ENCODE assay signal across 2 cellular contexts in genomic region chr3:169199283-169199682, GRCh38.
TF ChIP-seq lines count a peak whose summit lies in the region.

No MANE protein-coding gene starts in this region.

TF ChIP-seq in GM23338, 12 proteins besides CTCF, POLR2A, EP300 and RAD21 (continued from another document):
- TF ChIP-seq REST (IDR thresholded peaks at IDR 0.05; ENCODE audit: unreplicated experiment), result no peak
- TF ChIP-seq STAT1 (IDR thresholded peaks at IDR 0.05; ENCODE audit: unreplicated experiment), result no peak
- TF ChIP-seq, protein P1, sequence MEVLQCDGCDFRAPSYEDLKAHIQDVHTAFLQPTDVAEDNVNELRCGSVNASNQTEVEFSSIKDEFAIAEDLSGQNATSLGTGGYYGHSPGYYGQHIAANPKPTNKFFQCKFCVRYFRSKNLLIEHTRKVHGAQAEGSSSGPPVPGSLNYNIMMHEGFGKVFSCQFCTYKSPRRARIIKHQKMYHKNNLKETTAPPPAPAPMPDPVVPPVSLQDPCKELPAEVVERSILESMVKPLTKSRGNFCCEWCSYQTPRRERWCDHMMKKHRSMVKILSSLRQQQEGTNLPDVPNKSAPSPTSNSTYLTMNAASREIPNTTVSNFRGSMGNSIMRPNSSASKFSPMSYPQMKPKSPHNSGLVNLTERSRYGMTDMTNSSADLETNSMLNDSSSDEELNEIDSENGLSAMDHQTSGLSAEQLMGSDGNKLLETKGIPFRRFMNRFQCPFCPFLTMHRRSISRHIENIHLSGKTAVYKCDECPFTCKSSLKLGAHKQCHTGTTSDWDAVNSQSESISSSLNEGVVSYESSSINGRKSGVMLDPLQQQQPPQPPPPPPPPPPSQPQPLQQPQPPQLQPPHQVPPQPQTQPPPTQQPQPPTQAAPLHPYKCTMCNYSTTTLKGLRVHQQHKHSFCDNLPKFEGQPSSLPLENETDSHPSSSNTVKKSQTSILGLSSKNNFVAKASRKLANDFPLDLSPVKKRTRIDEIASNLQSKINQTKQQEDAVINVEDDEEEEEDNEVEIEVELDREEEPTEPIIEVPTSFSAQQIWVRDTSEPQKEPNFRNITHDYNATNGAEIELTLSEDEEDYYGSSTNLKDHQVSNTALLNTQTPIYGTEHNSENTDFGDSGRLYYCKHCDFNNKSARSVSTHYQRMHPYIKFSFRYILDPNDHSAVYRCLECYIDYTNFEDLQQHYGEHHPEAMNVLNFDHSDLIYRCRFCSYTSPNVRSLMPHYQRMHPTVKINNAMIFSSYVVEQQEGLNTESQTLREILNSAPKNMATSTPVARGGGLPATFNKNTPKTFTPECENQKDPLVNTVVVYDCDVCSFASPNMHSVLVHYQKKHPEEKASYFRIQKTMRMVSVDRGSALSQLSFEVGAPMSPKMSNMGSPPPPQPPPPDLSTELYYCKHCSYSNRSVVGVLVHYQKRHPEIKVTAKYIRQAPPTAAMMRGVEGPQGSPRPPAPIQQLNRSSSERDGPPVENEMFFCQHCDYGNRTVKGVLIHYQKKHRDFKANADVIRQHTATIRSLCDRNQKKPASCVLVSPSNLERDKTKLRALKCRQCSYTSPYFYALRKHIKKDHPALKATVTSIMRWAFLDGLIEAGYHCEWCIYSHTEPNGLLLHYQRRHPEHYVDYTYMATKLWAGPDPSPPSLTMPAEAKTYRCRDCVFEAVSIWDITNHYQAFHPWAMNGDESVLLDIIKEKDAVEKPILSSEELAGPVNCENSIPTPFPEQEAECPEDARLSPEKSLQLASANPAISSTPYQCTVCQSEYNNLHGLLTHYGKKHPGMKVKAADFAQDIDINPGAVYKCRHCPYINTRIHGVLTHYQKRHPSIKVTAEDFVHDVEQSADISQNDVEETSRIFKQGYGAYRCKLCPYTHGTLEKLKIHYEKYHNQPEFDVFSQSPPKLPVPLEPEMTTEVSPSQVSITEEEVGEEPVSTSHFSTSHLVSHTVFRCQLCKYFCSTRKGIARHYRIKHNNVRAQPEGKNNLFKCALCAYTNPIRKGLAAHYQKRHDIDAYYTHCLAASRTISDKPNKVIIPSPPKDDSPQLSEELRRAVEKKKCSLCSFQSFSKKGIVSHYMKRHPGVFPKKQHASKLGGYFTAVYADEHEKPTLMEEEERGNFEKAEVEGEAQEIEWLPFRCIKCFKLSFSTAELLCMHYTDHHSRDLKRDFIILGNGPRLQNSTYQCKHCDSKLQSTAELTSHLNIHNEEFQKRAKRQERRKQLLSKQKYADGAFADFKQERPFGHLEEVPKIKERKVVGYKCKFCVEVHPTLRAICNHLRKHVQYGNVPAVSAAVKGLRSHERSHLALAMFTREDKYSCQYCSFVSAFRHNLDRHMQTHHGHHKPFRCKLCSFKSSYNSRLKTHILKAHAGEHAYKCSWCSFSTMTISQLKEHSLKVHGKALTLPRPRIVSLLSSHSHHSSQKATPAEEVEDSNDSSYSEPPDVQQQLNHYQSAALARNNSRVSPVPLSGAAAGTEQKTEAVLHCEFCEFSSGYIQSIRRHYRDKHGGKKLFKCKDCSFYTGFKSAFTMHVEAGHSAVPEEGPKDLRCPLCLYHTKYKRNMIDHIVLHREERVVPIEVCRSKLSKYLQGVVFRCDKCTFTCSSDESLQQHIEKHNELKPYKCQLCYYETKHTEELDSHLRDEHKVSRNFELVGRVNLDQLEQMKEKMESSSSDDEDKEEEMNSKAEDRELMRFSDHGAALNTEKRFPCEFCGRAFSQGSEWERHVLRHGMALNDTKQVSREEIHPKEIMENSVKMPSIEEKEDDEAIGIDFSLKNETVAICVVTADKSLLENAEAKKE (CRISPR knock-in tag; IDR thresholded peaks at IDR 0.05), result no peak
- TF ChIP-seq EZH2phosphoT487 (IDR thresholded peaks at IDR 0.05; ENCODE audit: unreplicated experiment), result no peak
- TF ChIP-seq EZH2 (IDR thresholded peaks at IDR 0.05; ENCODE audit: low read depth, unreplicated experiment), result no peak
- no peak for TF ChIP-seq ETS1 (IDR thresholded peaks at IDR 0.05)

TF ChIP-seq in K562, 482 proteins besides CTCF, POLR2A, EP300 and RAD21 (continued from another document):
- TF ChIP-seq, protein P2, sequence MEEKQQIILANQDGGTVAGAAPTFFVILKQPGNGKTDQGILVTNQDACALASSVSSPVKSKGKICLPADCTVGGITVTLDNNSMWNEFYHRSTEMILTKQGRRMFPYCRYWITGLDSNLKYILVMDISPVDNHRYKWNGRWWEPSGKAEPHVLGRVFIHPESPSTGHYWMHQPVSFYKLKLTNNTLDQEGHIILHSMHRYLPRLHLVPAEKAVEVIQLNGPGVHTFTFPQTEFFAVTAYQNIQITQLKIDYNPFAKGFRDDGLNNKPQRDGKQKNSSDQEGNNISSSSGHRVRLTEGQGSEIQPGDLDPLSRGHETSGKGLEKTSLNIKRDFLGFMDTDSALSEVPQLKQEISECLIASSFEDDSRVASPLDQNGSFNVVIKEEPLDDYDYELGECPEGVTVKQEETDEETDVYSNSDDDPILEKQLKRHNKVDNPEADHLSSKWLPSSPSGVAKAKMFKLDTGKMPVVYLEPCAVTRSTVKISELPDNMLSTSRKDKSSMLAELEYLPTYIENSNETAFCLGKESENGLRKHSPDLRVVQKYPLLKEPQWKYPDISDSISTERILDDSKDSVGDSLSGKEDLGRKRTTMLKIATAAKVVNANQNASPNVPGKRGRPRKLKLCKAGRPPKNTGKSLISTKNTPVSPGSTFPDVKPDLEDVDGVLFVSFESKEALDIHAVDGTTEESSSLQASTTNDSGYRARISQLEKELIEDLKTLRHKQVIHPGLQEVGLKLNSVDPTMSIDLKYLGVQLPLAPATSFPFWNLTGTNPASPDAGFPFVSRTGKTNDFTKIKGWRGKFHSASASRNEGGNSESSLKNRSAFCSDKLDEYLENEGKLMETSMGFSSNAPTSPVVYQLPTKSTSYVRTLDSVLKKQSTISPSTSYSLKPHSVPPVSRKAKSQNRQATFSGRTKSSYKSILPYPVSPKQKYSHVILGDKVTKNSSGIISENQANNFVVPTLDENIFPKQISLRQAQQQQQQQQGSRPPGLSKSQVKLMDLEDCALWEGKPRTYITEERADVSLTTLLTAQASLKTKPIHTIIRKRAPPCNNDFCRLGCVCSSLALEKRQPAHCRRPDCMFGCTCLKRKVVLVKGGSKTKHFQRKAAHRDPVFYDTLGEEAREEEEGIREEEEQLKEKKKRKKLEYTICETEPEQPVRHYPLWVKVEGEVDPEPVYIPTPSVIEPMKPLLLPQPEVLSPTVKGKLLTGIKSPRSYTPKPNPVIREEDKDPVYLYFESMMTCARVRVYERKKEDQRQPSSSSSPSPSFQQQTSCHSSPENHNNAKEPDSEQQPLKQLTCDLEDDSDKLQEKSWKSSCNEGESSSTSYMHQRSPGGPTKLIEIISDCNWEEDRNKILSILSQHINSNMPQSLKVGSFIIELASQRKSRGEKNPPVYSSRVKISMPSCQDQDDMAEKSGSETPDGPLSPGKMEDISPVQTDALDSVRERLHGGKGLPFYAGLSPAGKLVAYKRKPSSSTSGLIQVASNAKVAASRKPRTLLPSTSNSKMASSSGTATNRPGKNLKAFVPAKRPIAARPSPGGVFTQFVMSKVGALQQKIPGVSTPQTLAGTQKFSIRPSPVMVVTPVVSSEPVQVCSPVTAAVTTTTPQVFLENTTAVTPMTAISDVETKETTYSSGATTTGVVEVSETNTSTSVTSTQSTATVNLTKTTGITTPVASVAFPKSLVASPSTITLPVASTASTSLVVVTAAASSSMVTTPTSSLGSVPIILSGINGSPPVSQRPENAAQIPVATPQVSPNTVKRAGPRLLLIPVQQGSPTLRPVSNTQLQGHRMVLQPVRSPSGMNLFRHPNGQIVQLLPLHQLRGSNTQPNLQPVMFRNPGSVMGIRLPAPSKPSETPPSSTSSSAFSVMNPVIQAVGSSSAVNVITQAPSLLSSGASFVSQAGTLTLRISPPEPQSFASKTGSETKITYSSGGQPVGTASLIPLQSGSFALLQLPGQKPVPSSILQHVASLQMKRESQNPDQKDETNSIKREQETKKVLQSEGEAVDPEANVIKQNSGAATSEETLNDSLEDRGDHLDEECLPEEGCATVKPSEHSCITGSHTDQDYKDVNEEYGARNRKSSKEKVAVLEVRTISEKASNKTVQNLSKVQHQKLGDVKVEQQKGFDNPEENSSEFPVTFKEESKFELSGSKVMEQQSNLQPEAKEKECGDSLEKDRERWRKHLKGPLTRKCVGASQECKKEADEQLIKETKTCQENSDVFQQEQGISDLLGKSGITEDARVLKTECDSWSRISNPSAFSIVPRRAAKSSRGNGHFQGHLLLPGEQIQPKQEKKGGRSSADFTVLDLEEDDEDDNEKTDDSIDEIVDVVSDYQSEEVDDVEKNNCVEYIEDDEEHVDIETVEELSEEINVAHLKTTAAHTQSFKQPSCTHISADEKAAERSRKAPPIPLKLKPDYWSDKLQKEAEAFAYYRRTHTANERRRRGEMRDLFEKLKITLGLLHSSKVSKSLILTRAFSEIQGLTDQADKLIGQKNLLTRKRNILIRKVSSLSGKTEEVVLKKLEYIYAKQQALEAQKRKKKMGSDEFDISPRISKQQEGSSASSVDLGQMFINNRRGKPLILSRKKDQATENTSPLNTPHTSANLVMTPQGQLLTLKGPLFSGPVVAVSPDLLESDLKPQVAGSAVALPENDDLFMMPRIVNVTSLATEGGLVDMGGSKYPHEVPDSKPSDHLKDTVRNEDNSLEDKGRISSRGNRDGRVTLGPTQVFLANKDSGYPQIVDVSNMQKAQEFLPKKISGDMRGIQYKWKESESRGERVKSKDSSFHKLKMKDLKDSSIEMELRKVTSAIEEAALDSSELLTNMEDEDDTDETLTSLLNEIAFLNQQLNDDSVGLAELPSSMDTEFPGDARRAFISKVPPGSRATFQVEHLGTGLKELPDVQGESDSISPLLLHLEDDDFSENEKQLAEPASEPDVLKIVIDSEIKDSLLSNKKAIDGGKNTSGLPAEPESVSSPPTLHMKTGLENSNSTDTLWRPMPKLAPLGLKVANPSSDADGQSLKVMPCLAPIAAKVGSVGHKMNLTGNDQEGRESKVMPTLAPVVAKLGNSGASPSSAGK (IDR thresholded peaks at IDR 0.05), result 0 out of 2 replicates have a peak, but pooled peaks have one; percentile 20
- no peak for TF ChIP-seq ZBTB5 (IDR thresholded peaks at IDR 0.05)
- TF ChIP-seq ZBTB1 (CRISPR knock-in tag; IDR thresholded peaks at IDR 0.05; ENCODE audit: borderline replicate concordance, low read depth), result no peak
- 0 out of 2 replicates have a peak, but pooled peaks have one; percentile 30 for TF ChIP-seq CEBPB (tag; IDR thresholded peaks at IDR 0.05)
- TF ChIP-seq CEBPG (CRISPR knock-in tag; IDR thresholded peaks at IDR 0.05), result no peak
- peak; percentile 17 to 70; a peak in 1 of 4 replicates for TF ChIP-seq CEBPG (tag; conservative IDR thresholded peaks at IDR 0.05 in 1 of 2, IDR thresholded peaks at IDR 0.05 in 1 of 2)
- no peak for TF ChIP-seq CHAMP1 (IDR thresholded peaks at IDR 0.05)
- no peak for TF ChIP-seq ESRRA (IDR thresholded peaks at IDR 0.05; ENCODE audit: borderline replicate concordance, low read depth)
